ENCODE assay signal across 1 cellular context in genomic region chr4:128468485-128468989, GRCh38.
TF ChIP-seq lines count a peak whose summit lies in the region.

No MANE protein-coding gene starts in this region.

TF ChIP-seq in K562, 482 proteins besides CTCF, POLR2A, EP300 and RAD21 (continued from another document and continues in another):
- TF ChIP-seq, protein P1, sequence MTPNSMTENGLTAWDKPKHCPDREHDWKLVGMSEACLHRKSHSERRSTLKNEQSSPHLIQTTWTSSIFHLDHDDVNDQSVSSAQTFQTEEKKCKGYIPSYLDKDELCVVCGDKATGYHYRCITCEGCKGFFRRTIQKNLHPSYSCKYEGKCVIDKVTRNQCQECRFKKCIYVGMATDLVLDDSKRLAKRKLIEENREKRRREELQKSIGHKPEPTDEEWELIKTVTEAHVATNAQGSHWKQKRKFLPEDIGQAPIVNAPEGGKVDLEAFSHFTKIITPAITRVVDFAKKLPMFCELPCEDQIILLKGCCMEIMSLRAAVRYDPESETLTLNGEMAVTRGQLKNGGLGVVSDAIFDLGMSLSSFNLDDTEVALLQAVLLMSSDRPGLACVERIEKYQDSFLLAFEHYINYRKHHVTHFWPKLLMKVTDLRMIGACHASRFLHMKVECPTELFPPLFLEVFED (CRISPR knock-in tag; conservative IDR thresholded peaks at IDR 0.05), result no peak
- TF ChIP-seq CEBPG (CRISPR knock-in tag; IDR thresholded peaks at IDR 0.05) (no peak), CEBPG (tag; conservative IDR thresholded peaks at IDR 0.05 in 1 of 2, IDR thresholded peaks at IDR 0.05 in 1 of 2) (no peak), HNRNPH1 (optimal IDR thresholded peaks at IDR 0.05; ENCODE audit: low read depth, low read length) (no peak), STAT5B (CRISPR knock-in tag; IDR thresholded peaks at IDR 0.05) (no peak), ZBTB33 (CRISPR knock-in tag; IDR thresholded peaks at IDR 0.05) (no peak), FOXA3 (CRISPR knock-in tag; conservative IDR thresholded peaks at IDR 0.05 in 1 of 2, IDR thresholded peaks at IDR 0.05 in 1 of 2) (no peak), BCL6 (CRISPR knock-in tag; IDR thresholded peaks at IDR 0.05) (no peak), MBD2 (IDR thresholded peaks at IDR 0.05; ENCODE audit: borderline replicate concordance, low read depth) (no peak), SMAD4 (CRISPR knock-in tag; conservative IDR thresholded peaks at IDR 0.05) (peak; percentile 59; the same call in 1 of the 2 replicates), BDP1 (IDR thresholded peaks at IDR 0.05; ENCODE audit: insufficient read depth, insufficient read length) (no peak), ZFP1 (CRISPR knock-in tag; IDR thresholded peaks at IDR 0.05) (no peak), ZNF12 (CRISPR knock-in tag; IDR thresholded peaks at IDR 0.05) (no peak), FOXP4 (CRISPR knock-in tag; IDR thresholded peaks at IDR 0.05; ENCODE audit: borderline replicate concordance) (no peak), SMAD1 (IDR thresholded peaks at IDR 0.05; ENCODE audit: low read depth, low read length, partially characterized antibody) (no peak), CSDE1 (IDR thresholded peaks at IDR 0.05) (no peak), SMARCB1 (IDR thresholded peaks at IDR 0.05; ENCODE audit: insufficient read length, low read depth) (no peak), ZMIZ1 (IDR thresholded peaks at IDR 0.05; ENCODE audit: low read depth in 2 of 2, low read length in 2 of 2) (no peak), RBM22 (IDR thresholded peaks at IDR 0.05; ENCODE audit: low read depth, low read length, poor library complexity, severe bottlenecking) (no peak), ZNF507 (tag; conservative IDR thresholded peaks at IDR 0.05) (no peak), HOXB6 (CRISPR knock-in tag; IDR thresholded peaks at IDR 0.05; ENCODE audit: borderline replicate concordance) (no peak), TOE1 (IDR thresholded peaks at IDR 0.05; ENCODE audit: borderline replicate concordance) (peak; percentile 93), TOE1 (CRISPR knock-in tag; IDR thresholded peaks at IDR 0.05; ENCODE audit: borderline replicate concordance, low read depth) (no peak), CHD4 (IDR thresholded peaks at IDR 0.05; ENCODE audit: insufficient read depth, insufficient replicate concordance, low read depth, low read length, poor library complexity, severe bottlenecking) (no peak), ZNF398 (CRISPR knock-in tag; IDR thresholded peaks at IDR 0.05) (no peak), HDAC3 (IDR thresholded peaks at IDR 0.05; ENCODE audit: borderline replicate concordance, partially characterized antibody) (no peak), NFYB (IDR thresholded peaks at IDR 0.05; ENCODE audit: extremely low read depth, insufficient read length) (no peak), ZNF518B (CRISPR knock-in tag; IDR thresholded peaks at IDR 0.05) (no peak), PRPF4 (IDR thresholded peaks at IDR 0.05; ENCODE audit: insufficient read depth, low read depth, low read length, poor library complexity, severe bottlenecking) (no peak)
- TF ChIP-seq, protein P2, sequence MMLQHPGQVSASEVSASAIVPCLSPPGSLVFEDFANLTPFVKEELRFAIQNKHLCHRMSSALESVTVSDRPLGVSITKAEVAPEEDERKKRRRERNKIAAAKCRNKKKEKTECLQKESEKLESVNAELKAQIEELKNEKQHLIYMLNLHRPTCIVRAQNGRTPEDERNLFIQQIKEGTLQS (IDR thresholded peaks at IDR 0.05), result peak; percentile 35; the same call in 1 of the 2 replicates
- TF ChIP-seq, protein P2 (CRISPR knock-in tag; conservative IDR thresholded peaks at IDR 0.05), result no peak
- TF ChIP-seq, protein P3, sequence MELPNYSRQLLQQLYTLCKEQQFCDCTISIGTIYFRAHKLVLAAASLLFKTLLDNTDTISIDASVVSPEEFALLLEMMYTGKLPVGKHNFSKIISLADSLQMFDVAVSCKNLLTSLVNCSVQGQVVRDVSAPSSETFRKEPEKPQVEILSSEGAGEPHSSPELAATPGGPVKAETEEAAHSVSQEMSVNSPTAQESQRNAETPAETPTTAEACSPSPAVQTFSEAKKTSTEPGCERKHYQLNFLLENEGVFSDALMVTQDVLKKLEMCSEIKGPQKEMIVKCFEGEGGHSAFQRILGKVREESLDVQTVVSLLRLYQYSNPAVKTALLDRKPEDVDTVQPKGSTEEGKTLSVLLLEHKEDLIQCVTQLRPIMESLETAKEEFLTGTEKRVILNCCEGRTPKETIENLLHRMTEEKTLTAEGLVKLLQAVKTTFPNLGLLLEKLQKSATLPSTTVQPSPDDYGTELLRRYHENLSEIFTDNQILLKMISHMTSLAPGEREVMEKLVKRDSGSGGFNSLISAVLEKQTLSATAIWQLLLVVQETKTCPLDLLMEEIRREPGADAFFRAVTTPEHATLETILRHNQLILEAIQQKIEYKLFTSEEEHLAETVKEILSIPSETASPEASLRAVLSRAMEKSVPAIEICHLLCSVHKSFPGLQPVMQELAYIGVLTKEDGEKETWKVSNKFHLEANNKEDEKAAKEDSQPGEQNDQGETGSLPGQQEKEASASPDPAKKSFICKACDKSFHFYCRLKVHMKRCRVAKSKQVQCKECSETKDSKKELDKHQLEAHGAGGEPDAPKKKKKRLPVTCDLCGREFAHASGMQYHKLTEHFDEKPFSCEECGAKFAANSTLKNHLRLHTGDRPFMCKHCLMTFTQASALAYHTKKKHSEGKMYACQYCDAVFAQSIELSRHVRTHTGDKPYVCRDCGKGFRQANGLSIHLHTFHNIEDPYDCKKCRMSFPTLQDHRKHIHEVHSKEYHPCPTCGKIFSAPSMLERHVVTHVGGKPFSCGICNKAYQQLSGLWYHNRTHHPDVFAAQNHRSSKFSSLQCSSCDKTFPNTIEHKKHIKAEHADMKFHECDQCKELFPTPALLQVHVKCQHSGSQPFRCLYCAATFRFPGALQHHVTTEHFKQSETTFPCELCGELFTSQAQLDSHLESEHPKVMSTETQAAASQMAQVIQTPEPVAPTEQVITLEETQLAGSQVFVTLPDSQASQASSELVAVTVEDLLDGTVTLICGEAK (IDR thresholded peaks at IDR 0.05), result no peak
- TF ChIP-seq, protein P3 (CRISPR knock-in tag; IDR thresholded peaks at IDR 0.05), result no peak
